In genomic region chr1:193031431-193031830, GRCh38 we compare ENCODE assay signal across 8 cellular contexts. TPM values are rescaled to one million over a fixed set of nuclear protein-coding genes. Genes with fewer than 3 reads are reported as not detected.
A peak's percentile ranks its signal among the peaks of the same experiment; 100 is the strongest.
DNase-seq lines count a peak whose midpoint lies in the region; ATAC-seq and TF ChIP-seq lines count a peak whose summit lies in the region.

No MANE protein-coding gene starts in this region.

- no peaks in the 10 kb centered on the region for H3K9me3 ChIP-seq in PC-9 (ENCODE audit: insufficient read depth, low read depth)

- H3K27ac ChIP-seq in PC-9 (no peak overlapping the region), substantia nigra (ENCODE audit: low read depth, low read length, poor library complexity, severe bottlenecking) (no peak overlapping the region)

- no peak overlapping the region for H3K4me3 ChIP-seq in AG10803 (ENCODE audit: low read length)
- H3K4me3 ChIP-seq in PC-9, result no peak overlapping the region
- H3K4me3 ChIP-seq in fibroblast of the aortic adventitia (ENCODE audit: low read depth, low read length), result no peak overlapping the region

- peaks cover 1% of the 10 kb centered on the region; the same call in 1 of the 2 replicates for H3F3A ChIP-seq in PC-9 (ENCODE audit: insufficient read depth, low read depth)

- no peaks in the 10 kb centered on the region for H3K27me3 ChIP-seq in PC-9 (ENCODE audit: insufficient read depth, low read depth)

- intact Hi-C loops in PC-9 (cut with micrococcal nuclease; ENCODE audit: unreplicated experiment), result loop anchor here (10.0 kb wide), 1 partner anchor 447 kb away; no protein-coding TSS in a partner anchor

- CTCF ChIA-PET in PC-9 (lab: Charles Lee), result no interaction called here

- no peaks in the 10 kb centered on the region for H3K4me1 ChIP-seq in PC-9 (replicated peaks; ENCODE audit: insufficient read depth)

- H3K79me2 ChIP-seq in PC-9 (ENCODE audit: low read depth), result peaks cover 31% of the 10 kb centered on the region

- no peak overlapping the region for H2AFZ ChIP-seq in PC-9

- peaks cover 4% of the 10 kb centered on the region; the same call in 1 of the 2 replicates for H4K20me1 ChIP-seq in PC-9 (ENCODE audit: insufficient read depth)

- DNase-seq in AG10803 (ENCODE audit: low read depth), result peak; percentile 21
- no peak for DNase-seq in PC-9
- DNase-seq in fibroblast of the aortic adventitia (ENCODE audit: low read depth), result peak; percentile 45
- DNase-seq in NCI-H345 treated with DMSO at 0.1 percent for 48 hours (lab: John Stamatoyannopoulos, UW; ENCODE audit: unreplicated experiment), result no peak
- DNase-seq in substantia nigra (lab: John Stamatoyannopoulos, UW), result no peak

- no TSS peak for BruUV-seq in PC-9 (replicated peaks; lab: Mats Ljungman, UMichigan)

- no peak overlapping the region for H3K4me2 ChIP-seq in PC-9

- TF ChIP-seq CTCF in AG10803 (conservative IDR thresholded peaks at IDR 0.05; ENCODE audit: low read length) (peak; percentile 46), PC-9 (conservative IDR thresholded peaks at IDR 0.05) (peak; percentile 59), fibroblast of the aortic adventitia (IDR thresholded peaks at IDR 0.05; ENCODE audit: insufficient read depth, low read length) (peak; percentile 41)

- no peaks in the 10 kb centered on the region; the same call in 1 of the 2 replicates for H3K9me2 ChIP-seq in PC-9 (ENCODE audit: insufficient read depth)

- peaks cover 20% of the 10 kb centered on the region for H3K36me3 ChIP-seq in PC-9 (ENCODE audit: low read depth)

- POLR2A ChIA-PET in PC-9 (lab: Charles Lee; ENCODE audit: unreplicated experiment), result no interaction called here

- ATAC-seq in GM21576 (IDR thresholded peaks at IDR 0.05; ENCODE audit: unreplicated experiment), result peak; percentile 60
- ATAC-seq in HG03045 (IDR thresholded peaks at IDR 0.05; ENCODE audit: unreplicated experiment), result no peak
- ATAC-seq in GM21528 (IDR thresholded peaks at IDR 0.05; ENCODE audit: low FRiP score, unreplicated experiment), result no peak

RNA-seq across cellular contexts. Expression of gene UCHL5, which starts 27.7 kb away (rescaled TPM):
- total RNA-seq in PC-9 (2021), result 37.0 and 49.3 TPM in 2 replicates
- total RNA-seq in fibroblast of the aortic adventitia (ENCODE audit: low replicate concordance), result 35.6 TPM in 2 replicates

RNA-seq across cellular contexts. Expression of gene RO60, which starts 28.0 kb away (rescaled TPM):
- total RNA-seq in PC-9 (2021) (40.4 and 49.2 TPM in 2 replicates), fibroblast of the aortic adventitia (ENCODE audit: low replicate concordance) (92.8 and 134 TPM in 2 replicates)

Comparison
In these comparisons a context has a peak if more than half of its experiments do, and no peak if none do; other contexts are left out.
1. DNase-seq: peak in AG10803 (single experiment) and fibroblast of the aortic adventitia (single experiment); none in PC-9 (0 of 2), NCI-H345 treated with DMSO at 0.1 percent for 48 hours (single experiment) and substantia nigra (0 of 49).
2. Peak in every context shown above with its lines, with median percentiles within 50 percentile points of each other: CTCF ChIP-seq.